Comparison of ENCODE assay signal across 9 cellular contexts in genomic region chr3:194871143-194871863, GRCh38.
DNase-seq lines count a peak whose midpoint lies in the region; ATAC-seq, FAIRE-seq and TF ChIP-seq lines count a peak whose summit lies in the region.
"Had no signal": no experiment of that assay in that cellular context is flagged by ENCODE, and none has a peak within 500 bp of the region (broad histone marks: within the 10 kb centered on the region; RNA-seq: fewer than 3 reads in every experiment).

No MANE protein-coding gene starts in this region.

- SMC1A ChIA-PET in GM12878 (lab: Charles Lee; ENCODE audit: uncharacterized antibody, unreplicated experiment), result interaction anchor here (1.1 kb wide), 1 partner anchor 8 kb away, joined by 3 read pairs; no protein-coding TSS in a partner anchor

- CTCF ChIA-PET in GM12878 (lab: Yijun Ruan, JAX), result no interaction called here

- RAD21 ChIA-PET in GM12878 (lab: Charles Lee; ENCODE audit: unreplicated experiment), result no interaction called here

- DNase-seq in SIG-M5 treated with dmso at 0.1 percent for 504 hours (lab: John Stamatoyannopoulos, UW; ENCODE audit: unreplicated experiment) (peak; percentile 42), SIG-M5 (lab: John Stamatoyannopoulos, UW) (no peak), NCI-H1417 (lab: John Stamatoyannopoulos, UW) (peak; percentile 48 to 95 (median 87)), GM12878 (ENCODE audit: low read depth, low spot score) (no peak), left lobe of liver (ENCODE audit: low spot score) (no peak), upper lobe of right lung (peak; percentile 73)
- DNase-seq in activated CD8-positive, alpha-beta memory T cell treated with anti-CD3 and anti-CD28 coated beads, Interleukin-2, amount 50 U/mL, for 48 hours, result no peak

- intact Hi-C loops in GM12878 (cut with micrococcal nuclease; ENCODE audit: unreplicated experiment), result no loop called here
- intact Hi-C loops in upper lobe of right lung (cut with DNase I), result no loop called here

- no peak for TF ChIP-seq EP300 in GM12878 (IDR thresholded peaks at IDR 0.05; ENCODE audit: borderline replicate concordance in 1 of 2, control insufficient read depth in 1 of 2, low read depth in 2 of 2, low read length in 2 of 2)

- no peak overlapping the region for H3K9ac ChIP-seq in GM12878 (ENCODE audit: control insufficient read depth, insufficient read depth, low read length)

- in situ Hi-C loops in GM12878 (cut with MboI), result no loop called here

- peak overlapping the region; percentile 1 for H2AFZ ChIP-seq in GM12878 (ENCODE audit: control insufficient read depth, low read depth, low read length)

- H3K4me2 ChIP-seq in GM12878 (ENCODE audit: control insufficient read depth, insufficient read depth), result peak overlapping the region; percentile 22; the same call in 1 of the 2 replicates

- POLR2A ChIA-PET in GM12878 (lab: Charles Lee), result no interaction called here

- no peak for TF ChIP-seq POLR2A in GM12878 (IDR thresholded peaks at IDR 0.05; ENCODE audit: low read depth, low read length)

- H3K27me3 ChIP-seq in GM12878 (replicated peaks in 1 of 2; ENCODE audit: control insufficient read depth in 2 of 2, insufficient read depth in 2 of 2, low read length in 1 of 2) (peaks cover 0 to 4% of the 10 kb centered on the region in 2 experiments; a peak in 2 of 4 replicates), upper lobe of right lung (no peaks in the 10 kb centered on the region)

- H4K20me1 ChIP-seq in GM12878 (ENCODE audit: control insufficient read depth, insufficient read depth), result no peaks in the 10 kb centered on the region

- no peak for TF ChIP-seq RAD21 in GM12878 (IDR thresholded peaks at IDR 0.05; ENCODE audit: insufficient read depth, low read depth, low read length)

- H3K4me1 ChIP-seq in GM12878 (ENCODE audit: control insufficient read depth, insufficient read depth, low read length) (peaks cover 10% of the 10 kb centered on the region; the same call in 1 of the 2 replicates), upper lobe of right lung (peaks cover 27% of the 10 kb centered on the region)

- ATAC-seq in GM12878 (peak; percentile 85), left lobe of liver (peak; percentile 60), upper lobe of right lung (peak; percentile 67), HG03139 (IDR thresholded peaks at IDR 0.05; ENCODE audit: unreplicated experiment) (no peak)

- TF ChIP-seq CTCF in GM12878 (IDR thresholded peaks at IDR 0.05 in 2 of 3, conservative IDR thresholded peaks at IDR 0.05 in 1 of 3; ENCODE audit: control insufficient read depth in 2 of 3, extremely low read depth in 1 of 3, insufficient read depth in 1 of 3, low read depth in 3 of 3, low read length in 3 of 3), result no peak
- no peak for TF ChIP-seq CTCF in upper lobe of right lung (IDR thresholded peaks at IDR 0.05)

- BruUV-seq in GM12878 (replicated peaks; lab: Mats Ljungman, UMichigan), result no TSS peak

- H3K79me2 ChIP-seq in GM12878 (ENCODE audit: control insufficient read depth, insufficient read depth, low read length), result no peaks in the 10 kb centered on the region

- H3K36me3 ChIP-seq in GM12878 (ENCODE audit: control insufficient read depth in 2 of 2, insufficient read depth in 2 of 2, low read length in 1 of 2) (no peaks in the 10 kb centered on the region), upper lobe of right lung (no peaks in the 10 kb centered on the region)

- WGBS in GM12878 (ENCODE audit: insufficient coverage, insufficient replicate concordance, low lambda C conversion rate, missing lambda C conversion rate), result 14% methylated on average over 13 of the region's 13 CpGs

- no peak for FAIRE-seq in GM12878 (lab: Jason Lieb, UNC)
- FAIRE-seq: G401.6 had no signal

- H3K27ac ChIP-seq in GM12878 (ENCODE audit: control insufficient read depth, insufficient read depth), result no peak overlapping the region
- H3K27ac ChIP-seq in upper lobe of right lung, result peak overlapping the region; percentile 60

- H3K4me3 ChIP-seq in GM12878, result no peak overlapping the region
- peak overlapping the region; percentile 10 for H3K4me3 ChIP-seq in upper lobe of right lung

- H3K9me3 ChIP-seq in GM12878 (replicated peaks; ENCODE audit: control insufficient read depth, insufficient read depth, low read length) (no peaks in the 10 kb centered on the region; the same call in 2 of the 3 replicates), upper lobe of right lung (no peaks in the 10 kb centered on the region)

TF ChIP-seq in GM12878, 131 proteins besides CTCF, POLR2A, EP300 and RAD21:
- TF ChIP-seq MTA3 (IDR thresholded peaks at IDR 0.05; ENCODE audit: borderline replicate concordance, low read length), result no peak
- no peak for TF ChIP-seq YY1 (IDR thresholded peaks at IDR 0.05; ENCODE audit: low read depth, low read length)

Comparison
In these comparisons a context has a peak if more than half of its experiments do, and no peak if none do; other contexts are left out.
1. DNase-seq: peak in SIG-M5 treated with dmso at 0.1 percent for 504 hours (single experiment), NCI-H1417 (3 of 3) and upper lobe of right lung (single experiment); none in SIG-M5 (single experiment), GM12878 (single experiment), left lobe of liver (single experiment) and activated CD8-positive, alpha-beta memory T cell treated with anti-CD3 and anti-CD28 coated beads, Interleukin-2, amount 50 U/mL, for 48 hours (single experiment).